ENCODE assay signal across 11 cellular contexts in genomic region chr1:212920895-212921294, GRCh38. TPM values are rescaled to one million over a fixed set of nuclear protein-coding genes. Genes with fewer than 3 reads are reported as not detected.
A peak's percentile ranks its signal among the peaks of the same experiment; 100 is the strongest.
DNase-seq lines count a peak whose midpoint lies in the region; ATAC-seq and TF ChIP-seq lines count a peak whose summit lies in the region.
"Had no signal": no experiment of that assay in that cellular context is flagged by ENCODE, and none has a peak within 500 bp of the region (broad histone marks: within the 10 kb centered on the region; RNA-seq: fewer than 3 reads in every experiment).

No MANE protein-coding gene starts in this region.

- no peak overlapping the region for H3K27ac Mint-ChIP-seq in progenitor cell of endocrine pancreas

- TF ChIP-seq CTCF in LNCAP (IDR thresholded peaks at IDR 0.05) (peak; percentile 32), cardiac fibroblast (IDR thresholded peaks at IDR 0.05; ENCODE audit: low read depth, low read length) (peak; percentile 43), progenitor cell of endocrine pancreas (IDR thresholded peaks at IDR 0.05; ENCODE audit: unreplicated experiment) (peak; percentile 25)

- no peaks in the 10 kb centered on the region for H3K36me3 Mint-ChIP-seq in progenitor cell of endocrine pancreas (ENCODE audit: insufficient read depth)

- no peaks in the 10 kb centered on the region for H3K9me3 Mint-ChIP-seq in progenitor cell of endocrine pancreas (ENCODE audit: low read depth)

- ATAC-seq in GM18519 (IDR thresholded peaks at IDR 0.05; ENCODE audit: low FRiP score, unreplicated experiment) (no peak), HG03342 (IDR thresholded peaks at IDR 0.05; ENCODE audit: unreplicated experiment) (no peak), HG03442 (IDR thresholded peaks at IDR 0.05; ENCODE audit: unreplicated experiment) (no peak)

- H3K4me1 Mint-ChIP-seq in progenitor cell of endocrine pancreas (ENCODE audit: low read depth), result peaks cover 7% of the 10 kb centered on the region

- peak; percentile 3 for DNase-seq in NOMO-1 treated with DMSO at 0.1 percent for 48 hours (lab: John Stamatoyannopoulos, UW; ENCODE audit: unreplicated experiment)
- DNase-seq in NOMO-1 treated with dmso at 0.1 percent for 144 hours (lab: John Stamatoyannopoulos, UW; ENCODE audit: unreplicated experiment), result no peak
- no peak for DNase-seq in cardiac fibroblast (ENCODE audit: low read depth in 2 of 2)
- DNase-seq in progenitor cell of endocrine pancreas (ENCODE audit: low spot score, unreplicated experiment), result no peak
- DNase-seq: ACHN, MG63, NCI-H524 treated with DMSO at 0.1 percent for 48 hours had no signal

- no peak overlapping the region for H3K4me3 ChIP-seq in cardiac fibroblast (replicated peaks in 1 of 2; ENCODE audit: low read depth in 2 of 2, low read length in 2 of 2)
- H3K4me3 ChIP-seq: MG63 had no signal

- H3K4me3 Mint-ChIP-seq in progenitor cell of endocrine pancreas (ENCODE audit: low read depth), result no peak overlapping the region

- H3K27me3 Mint-ChIP-seq in progenitor cell of endocrine pancreas, result peaks cover 21% of the 10 kb centered on the region

RNA-seq across cellular contexts. Expression of gene VASH2, which starts 29.4 kb away (rescaled TPM):
- 15.8 and 17.8 TPM in 2 replicates for total RNA-seq in progenitor cell of endocrine pancreas
